9 cellular contexts compared by ENCODE assay signal in genomic region chr7:149770728-149771127, GRCh38. TPM values are rescaled to one million over a fixed set of nuclear protein-coding genes. Genes with fewer than 3 reads are reported as not detected.
A peak's percentile ranks its signal among the peaks of the same experiment; 100 is the strongest.
DNase-seq lines count a peak whose midpoint lies in the region; ATAC-seq and TF ChIP-seq lines count a peak whose summit lies in the region.
"Had no signal": no experiment of that assay in that cellular context is flagged by ENCODE, and none has a peak within 500 bp of the region (broad histone marks: within the 10 kb centered on the region; RNA-seq: fewer than 3 reads in every experiment).

No MANE protein-coding gene starts in this region.

- H3K27ac Mint-ChIP-seq in immature natural killer cell = peak overlapping the region in 3 of 6 donors; percentile 16 to 39 (median 24)
- peak overlapping the region; percentile 29 for H3K27ac Mint-ChIP-seq in type B pancreatic cell

- H3K4me3 Mint-ChIP-seq in immature natural killer cell = peak overlapping the region; percentile 59 to 81 (median 70)
- peak overlapping the region; percentile 73 for H3K4me3 Mint-ChIP-seq in type B pancreatic cell

- intact Hi-C loops in heart left ventricle (cut with DNase I) = loop anchor here in 3 of 10 donors (5.0 to 10.0 kb wide), 3 partner anchors 64 to 102 kb away; partner anchors contain the start of genes ZNF862 (in 3 of the 3) and ATP6V0E2 (in 1 of the 3)

- H3K27me3 Mint-ChIP-seq in immature natural killer cell (ENCODE audit: low read depth in 3 of 3) (peaks cover 0 to 12% (median 10%) of the 10 kb centered on the region in 3 donors), type B pancreatic cell (peaks cover 43% of the 10 kb centered on the region)

- CTCF ChIA-PET in RWPE1 (lab: Yijun Ruan, JAX) = no interaction called here

- H3K36me3 ChIP-seq in cardiac muscle cell (peaks cover 10% of the 10 kb centered on the region), heart left ventricle (peaks cover 0 to 44% (median 6%) of the 10 kb centered on the region in 9 donors)

- no peak for TF ChIP-seq POLR2A in heart left ventricle (IDR thresholded peaks at IDR 0.05)

- H3K4me1 Mint-ChIP-seq in immature natural killer cell = peaks cover 5 to 9% of the 10 kb centered on the region in 2 donors
- H3K4me1 Mint-ChIP-seq in type B pancreatic cell (ENCODE audit: unreplicated experiment) = peaks cover 11% of the 10 kb centered on the region

- H3K36me3 Mint-ChIP-seq in immature natural killer cell (peaks cover 0 to 13% (median 0%) of the 10 kb centered on the region in 3 donors), type B pancreatic cell (peaks cover 20% of the 10 kb centered on the region)

- WGBS in heart left ventricle, 4 donors = 97 to 100% (median 99%) methylated on average over 3 of the region's 3 CpGs

- no peaks in the 10 kb centered on the region for H3K9me3 Mint-ChIP-seq in immature natural killer cell
- no peaks in the 10 kb centered on the region for H3K9me3 Mint-ChIP-seq in type B pancreatic cell

- peak overlapping the region; percentile 27 for H3K4me3 ChIP-seq in cardiac muscle cell
- H3K4me3 ChIP-seq in heart left ventricle = peak overlapping the region in 2 of 12 donors; percentile 62 to 69

- H3K27ac ChIP-seq in cardiac muscle cell = no peak overlapping the region
- H3K27ac ChIP-seq in heart left ventricle = peak overlapping the region in 4 of 12 donors; percentile 16 to 80 (median 66)
- H3K27ac ChIP-seq in RWPE1 = peak overlapping the region; percentile 71

- no peak for DNase-seq in cardiac muscle cell (ENCODE audit: low read depth in 1 of 2, low spot score in 1 of 2)
- no peak for DNase-seq in heart left ventricle
- DNase-seq in RWPE1 (ENCODE audit: low spot score) = no peak
- DNase-seq in immature natural killer cell = no peak
- DNase-seq in type B pancreatic cell (ENCODE audit: extremely low spot score, unreplicated experiment) = no peak
- no peak for DNase-seq in NCI-H524 (lab: John Stamatoyannopoulos, UW)
- DNase-seq in NCI-H1105 treated with DMSO at 0.1 percent for 48 hours (lab: John Stamatoyannopoulos, UW) = no peak
- DNase-seq: COR-L47 had no signal

- H3K4me1 ChIP-seq in cardiac muscle cell (ENCODE audit: low read depth) (peaks cover 7% of the 10 kb centered on the region), heart left ventricle (peaks cover 0 to 40% (median 17%) of the 10 kb centered on the region in 12 donors)

- H3K9me3 ChIP-seq in cardiac muscle cell (ENCODE audit: low read depth) = no peaks in the 10 kb centered on the region
- H3K9me3 ChIP-seq in heart left ventricle = no peaks in the 10 kb centered on the region

- POLR2A ChIA-PET in RWPE1 (lab: Yijun Ruan, JAX; ENCODE audit: low non-redundant PET) = no interaction called here

- H3K27me3 ChIP-seq in cardiac muscle cell = peaks cover 39% of the 10 kb centered on the region
- peaks cover 0 to 23% (median 6%) of the 10 kb centered on the region in 9 donors for H3K27me3 ChIP-seq in heart left ventricle

- TF ChIP-seq CTCF in cardiac muscle cell (IDR thresholded peaks at IDR 0.05; ENCODE audit: low read depth, low read length) = no peak
- TF ChIP-seq CTCF in heart left ventricle (IDR thresholded peaks at IDR 0.05) = no peak
- no peak for TF ChIP-seq CTCF in RWPE1 (conservative IDR thresholded peaks at IDR 0.05; ENCODE audit: low read depth)
- no peak for TF ChIP-seq CTCF in type B pancreatic cell (conservative IDR thresholded peaks at IDR 0.05)

- ATAC-seq in heart left ventricle (no peak), HG03139 (IDR thresholded peaks at IDR 0.05; ENCODE audit: unreplicated experiment) (no peak)

RNA-seq across cellular contexts. Expression of gene ZNF467, which starts 2.7 kb away (rescaled TPM):
- total RNA-seq in cardiac muscle cell = 19.9 and 33.7 TPM in 2 replicates
- polyA plus RNA-seq in cardiac muscle cell = 27.7 and 34.1 TPM in 2 replicates
- 1 to 10 TPM; 2.6 to 9.5 (median 5.1) TPM for total RNA-seq in heart left ventricle
- polyA plus RNA-seq in heart left ventricle = 1 to 10 TPM; 3.6 to 4.7 TPM
- 1 to 10 TPM in 2 of 3 donors, not detected in 1; 1.5 to 2.3 TPM for polyA plus RNA-seq in immature natural killer cell
- total RNA-seq in type B pancreatic cell (ENCODE audit: low replicate concordance) = 16.7 and 17.6 TPM in 2 replicates
